ENCODE assay signal across 6 cellular contexts in genomic region chr15:38701134-38701533, GRCh38.
"Had no signal": no experiment of that assay in that cellular context is flagged by ENCODE, and none has a peak within 500 bp of the region (broad histone marks: within the 10 kb centered on the region; RNA-seq: fewer than 3 reads in every experiment).

No MANE protein-coding gene starts in this region.

- H3K27ac Mint-ChIP-seq: GM23338, H9, IgD-negative memory B cell had no signal

- H3K9ac ChIP-seq: KMS-11 had no signal

- H3K36me3 Mint-ChIP-seq: IgD-negative memory B cell had no signal

- H3K4me3 Mint-ChIP-seq: GM23338, H9, IgD-negative memory B cell had no signal

- H3K4me3 ChIP-seq: GM23338 had no signal

- H3K27ac ChIP-seq: KMS-11 had no signal

- DNase-seq: H9, HCEC 1CT, KBM-7 had no signal

- H3K9me3 Mint-ChIP-seq: GM23338, IgD-negative memory B cell had no signal

- H3K4me2 ChIP-seq: KMS-11 had no signal

- H2AFZ ChIP-seq: GM23338 had no signal

- H3K27me3 Mint-ChIP-seq: IgD-negative memory B cell had no signal

- ATAC-seq: GM23338 had no signal
